In genomic region chr2:10392548-10392947, GRCh38 we compare ENCODE assay signal across 1 cellular context.
TF ChIP-seq lines count a peak whose summit lies in the region.

No MANE protein-coding gene starts in this region.

TF ChIP-seq in GM23338, 12 proteins besides CTCF, POLR2A, EP300 and RAD21 (continued from another document):
- no peak for TF ChIP-seq JUNB (IDR thresholded peaks at IDR 0.05; ENCODE audit: unreplicated experiment)
- no peak for TF ChIP-seq POLR2AphosphoS5 (IDR thresholded peaks at IDR 0.05; ENCODE audit: low read depth)
- no peak for TF ChIP-seq EZH2 (IDR thresholded peaks at IDR 0.05; ENCODE audit: low read depth, unreplicated experiment)
- no peak for TF ChIP-seq EZH2phosphoT487 (IDR thresholded peaks at IDR 0.05; ENCODE audit: unreplicated experiment)
